ENCODE assay signal across 8 cellular contexts in genomic region chr10:72321248-72322029, GRCh38. TPM values are rescaled to one million over a fixed set of nuclear protein-coding genes. Genes with fewer than 3 reads are reported as not detected.
DNase-seq lines count a peak whose midpoint lies in the region; ATAC-seq and TF ChIP-seq lines count a peak whose summit lies in the region.

No MANE protein-coding gene starts in this region.

- ATAC-seq in CD8-positive, alpha-beta T cell = no peak
- no peak for ATAC-seq in GM21825 (IDR thresholded peaks at IDR 0.05; ENCODE audit: unreplicated experiment)

- H3K36me3 Mint-ChIP-seq in CD8-positive, alpha-beta T cell = no peaks in the 10 kb centered on the region
- H3K36me3 Mint-ChIP-seq in osteocyte (ENCODE audit: unreplicated experiment) = no peaks in the 10 kb centered on the region

- H3K4me1 ChIP-seq in CD8-positive, alpha-beta T cell (ENCODE audit: insufficient read depth, low read length) = peaks cover 74% of the 10 kb centered on the region
- peaks cover 69% of the 10 kb centered on the region for H3K4me1 ChIP-seq in effector memory CD4-positive, alpha-beta T cell (ENCODE audit: control insufficient read depth, insufficient read depth, low read length, poor library complexity, severe bottlenecking)

- H3K27me3 ChIP-seq in CD8-positive, alpha-beta T cell (ENCODE audit: insufficient read depth, low read length) = no peaks in the 10 kb centered on the region
- H3K27me3 ChIP-seq in effector memory CD4-positive, alpha-beta T cell (replicated peaks; ENCODE audit: control insufficient read depth, insufficient read depth, low read length, poor library complexity, severe bottlenecking) = no peaks in the 10 kb centered on the region

- no peak overlapping the region for H3K4me3 Mint-ChIP-seq in CD8-positive, alpha-beta T cell
- no peak overlapping the region for H3K4me3 Mint-ChIP-seq in osteocyte (ENCODE audit: unreplicated experiment)

- CTCF ChIA-PET in CD8-positive, alpha-beta T cell (lab: Charles Lee) = interaction anchor here (0.8 to 5.3 kb wide), 11 partner anchors 14 to 237 kb away, joined by 3 to 42 read pairs (median 3); no protein-coding TSS in a partner anchor

- H3K9me3 ChIP-seq in CD8-positive, alpha-beta T cell (ENCODE audit: low read length) = no peaks in the 10 kb centered on the region
- H3K9me3 ChIP-seq in effector memory CD4-positive, alpha-beta T cell (ENCODE audit: control insufficient read depth, low read length) = no peaks in the 10 kb centered on the region

- no peak overlapping the region for H3K4me3 ChIP-seq in CD8-positive, alpha-beta T cell (ENCODE audit: low read depth, low read length)
- no peak overlapping the region for H3K4me3 ChIP-seq in effector memory CD4-positive, alpha-beta T cell (ENCODE audit: insufficient read depth, low read depth, low read length, poor library complexity, severe bottlenecking)

- H3K27ac Mint-ChIP-seq in CD8-positive, alpha-beta T cell = peak overlapping the region; percentile 98
- peak overlapping the region; percentile 100 for H3K27ac Mint-ChIP-seq in osteocyte (ENCODE audit: unreplicated experiment)

- in situ Hi-C loops in GM13977 (cut with MboI; ENCODE audit: low pct_unique_long_range_greater_than_20kb, low sequenced_read_pairs, unreplicated experiment) = no loop called here

- no peak for TF ChIP-seq CTCF in CD8-positive, alpha-beta T cell (IDR thresholded peaks at IDR 0.05)
- TF ChIP-seq CTCF in osteocyte (IDR thresholded peaks at IDR 0.05) = no peak
- TF ChIP-seq CTCF in GM13977 (IDR thresholded peaks at IDR 0.05; ENCODE audit: extremely low read depth, insufficient read depth, missing control alignments) = no peak

- H3K27ac ChIP-seq in CD8-positive, alpha-beta T cell (ENCODE audit: low read depth, low read length) = peak overlapping the region; percentile 88
- H3K27ac ChIP-seq in effector memory CD4-positive, alpha-beta T cell (ENCODE audit: insufficient read depth, low read length, poor library complexity, severe bottlenecking) = peak overlapping the region; percentile 88

- DNase-seq in CD8-positive, alpha-beta T cell = no peak
- peak; percentile 29 for DNase-seq in NCI-H69 (lab: John Stamatoyannopoulos, UW)
- no peak for DNase-seq in effector memory CD4-positive, alpha-beta T cell
- DNase-seq in osteocyte (ENCODE audit: extremely low spot score, unreplicated experiment) = no peak
- DNase-seq in COR-L47 (lab: John Stamatoyannopoulos, UW) = no peak
- DNase-seq in GM13977 (ENCODE audit: low spot score) = no peak
- DNase-seq in cerebellar cortex (ENCODE audit: low spot score) = no peak

- no peaks in the 10 kb centered on the region for H3K36me3 ChIP-seq in CD8-positive, alpha-beta T cell (ENCODE audit: insufficient read depth, low read length)
- H3K36me3 ChIP-seq in effector memory CD4-positive, alpha-beta T cell (ENCODE audit: control insufficient read depth, insufficient read depth, low read length) = no peaks in the 10 kb centered on the region

- H3K4me1 Mint-ChIP-seq in CD8-positive, alpha-beta T cell (ENCODE audit: low read depth) = peaks cover 75% of the 10 kb centered on the region
- peaks cover 64% of the 10 kb centered on the region for H3K4me1 Mint-ChIP-seq in osteocyte (ENCODE audit: unreplicated experiment)

- no peaks in the 10 kb centered on the region for H3K9me3 Mint-ChIP-seq in CD8-positive, alpha-beta T cell
- no peaks in the 10 kb centered on the region for H3K9me3 Mint-ChIP-seq in osteocyte (ENCODE audit: unreplicated experiment)

- intact Hi-C loops in CD8-positive, alpha-beta T cell (cut with DNase I, micrococcal nuclease) = no loop called here

- POLR2A ChIA-PET in CD8-positive, alpha-beta T cell (lab: Charles Lee) = interaction anchor here (0.9 to 5.8 kb wide), 6 partner anchors 10 to 47 kb away, joined by 3 to 42 read pairs (median 16); partner anchors contain the start of gene DDIT4

- no peaks in the 10 kb centered on the region for H3K27me3 Mint-ChIP-seq in CD8-positive, alpha-beta T cell (ENCODE audit: low read depth)
- no peaks in the 10 kb centered on the region for H3K27me3 Mint-ChIP-seq in osteocyte (ENCODE audit: unreplicated experiment)

RNA-seq across cellular contexts. Expression of gene DNAJB12, which starts 33.3 kb away (rescaled TPM):
- total RNA-seq in CD8-positive, alpha-beta T cell = 10 to 100 TPM; 33.9 to 37.5 TPM
- 42.4 and 43.0 TPM in 2 replicates for total RNA-seq in osteocyte

RNA-seq across cellular contexts. Expression of gene DDIT4, which starts 47.7 kb away (rescaled TPM):
- 100 to 1,000 TPM; 351 to 360 TPM for total RNA-seq in CD8-positive, alpha-beta T cell
- total RNA-seq in osteocyte = 288 and 290 TPM in 2 replicates
